14 cellular contexts compared by ENCODE assay signal in genomic region chr17:10121971-10122707, GRCh38.
DNase-seq lines count a peak whose midpoint lies in the region; ATAC-seq and TF ChIP-seq lines count a peak whose summit lies in the region.
"Had no signal": no experiment of that assay in that cellular context is flagged by ENCODE, and none has a peak within 500 bp of the region (broad histone marks: within the 10 kb centered on the region; RNA-seq: fewer than 3 reads in every experiment).

No MANE protein-coding gene starts in this region.

- peaks cover 26% of the 10 kb centered on the region for H3K9me1 ChIP-seq in IMR-90 (ENCODE audit: insufficient read depth, low read length)

- H4K91ac ChIP-seq in IMR-90 (ENCODE audit: insufficient read depth, low read depth, low read length): peak overlapping the region; percentile 69

- H3K4me1 ChIP-seq in BLaER1 (peaks cover 100% of the 10 kb centered on the region), IMR-90 (ENCODE audit: control insufficient read depth, insufficient read depth, low read length) (peaks cover 37% of the 10 kb centered on the region), spleen (peaks cover 40 to 86% (median 65%) of the 10 kb centered on the region in 6 donors)
- H3K4me1 ChIP-seq: SJCRH30 had no signal

- dilution Hi-C loops in IMR-90 (cut with HindIII; ENCODE audit: low sequenced_read_pairs, unreplicated experiment): no loop called here

- H3K4me3 ChIP-seq in BLaER1 (peak overlapping the region; percentile 49; the same call in 1 of the 2 replicates), IMR-90 (ENCODE audit: insufficient read depth, low read depth, low read length) (no peak overlapping the region), spleen (no peak overlapping the region)
- H3K4me3 ChIP-seq: GM23248, ovary, SJCRH30 had no signal

- peak overlapping the region; percentile 40 for H3K27ac Mint-ChIP-seq in activated naive CD8-positive, alpha-beta T cell treated with anti-CD3 and anti-CD28 coated beads, Interleukin-2, amount 10 ng/mL, durations not matched to agents 7 days and 5 days
- H3K27ac Mint-ChIP-seq in naive thymus-derived CD8-positive, alpha-beta T cell: peak overlapping the region in 8 of 10 donors; percentile 18 to 91 (median 77)
- H3K27ac Mint-ChIP-seq: activated T-helper 17 cell treated with anti-CD3 and anti-CD28 coated beads, Interleukin-2, amount 50 U/mL, for 72 hours had no signal

- no peaks in the 10 kb centered on the region for H3K9me3 Mint-ChIP-seq in activated naive CD8-positive, alpha-beta T cell treated with anti-CD3 and anti-CD28 coated beads, Interleukin-2, amount 10 ng/mL, durations not matched to agents 7 days and 5 days
- no peaks in the 10 kb centered on the region for H3K9me3 Mint-ChIP-seq in naive thymus-derived CD8-positive, alpha-beta T cell
- H3K9me3 Mint-ChIP-seq: activated T-helper 17 cell treated with anti-CD3 and anti-CD28 coated beads, Interleukin-2, amount 50 U/mL, for 72 hours had no signal

- H3K27me3 ChIP-seq in BLaER1: no peaks in the 10 kb centered on the region
- H3K27me3 ChIP-seq in IMR-90 (ENCODE audit: control insufficient read depth, insufficient read depth, low read length): no peaks in the 10 kb centered on the region
- H3K27me3 ChIP-seq in spleen (replicated peaks in 1 of 7): no peaks in the 10 kb centered on the region
- H3K27me3 ChIP-seq: ovary, SJCRH30 had no signal

- CTCF ChIA-PET in IMR-90 (lab: Yijun Ruan, JAX): no interaction called here

- H3K9me3 ChIP-seq in BLaER1: no peaks in the 10 kb centered on the region
- no peaks in the 10 kb centered on the region for H3K9me3 ChIP-seq in IMR-90 (ENCODE audit: control insufficient read depth, insufficient read depth, low read length)
- no peaks in the 10 kb centered on the region for H3K9me3 ChIP-seq in spleen
- H3K9me3 ChIP-seq: ovary, SJCRH30 had no signal

- H2AFZ ChIP-seq in IMR-90 (replicated peaks; ENCODE audit: low read length, poor library complexity): peak overlapping the region; percentile 27
- H2AFZ ChIP-seq: GM23248 had no signal

- peaks cover 37% of the 10 kb centered on the region for H3K4me1 Mint-ChIP-seq in activated naive CD8-positive, alpha-beta T cell treated with anti-CD3 and anti-CD28 coated beads, Interleukin-2, amount 10 ng/mL, durations not matched to agents 7 days and 5 days
- peaks cover 34 to 70% (median 61%) of the 10 kb centered on the region in 4 donors for H3K4me1 Mint-ChIP-seq in naive thymus-derived CD8-positive, alpha-beta T cell
- H3K4me1 Mint-ChIP-seq: activated T-helper 17 cell treated with anti-CD3 and anti-CD28 coated beads, Interleukin-2, amount 50 U/mL, for 72 hours had no signal

- BruUV-seq in IMR-90 (replicated peaks; lab: Mats Ljungman, UMichigan): no TSS peak

- peak overlapping the region; percentile 22 for H3K4me3 Mint-ChIP-seq in activated naive CD8-positive, alpha-beta T cell treated with anti-CD3 and anti-CD28 coated beads, Interleukin-2, amount 10 ng/mL, durations not matched to agents 7 days and 5 days
- H3K4me3 Mint-ChIP-seq in naive thymus-derived CD8-positive, alpha-beta T cell: peak overlapping the region in 9 of 10 donors; percentile 31 to 76 (median 54)
- H3K4me3 Mint-ChIP-seq: activated T-helper 17 cell treated with anti-CD3 and anti-CD28 coated beads, Interleukin-2, amount 50 U/mL, for 72 hours had no signal

- H2AK9ac ChIP-seq in IMR-90 (replicated peaks; ENCODE audit: low read depth, low read length, poor library complexity): no peak overlapping the region

- H2BK5ac ChIP-seq in IMR-90 (ENCODE audit: low read depth, low read length, poor library complexity, severe bottlenecking): no peak overlapping the region

- H2BK15ac ChIP-seq in IMR-90 (ENCODE audit: low read depth, low read length): no peak overlapping the region

- intact Hi-C loops in IMR-90 (cut with micrococcal nuclease): loop anchor here (10.0 kb wide), 1 partner anchor 493 kb away; no protein-coding TSS in a partner anchor
- intact Hi-C loops in spleen (cut with DNase I; ENCODE audit: low total_unique reads): no loop called here

- ATAC-seq in IMR-90 (ENCODE audit: low read depth): no peak
- no peak for ATAC-seq in activated naive CD8-positive, alpha-beta T cell treated with anti-CD3 and anti-CD28 coated beads, Interleukin-2, amount 10 ng/mL, durations not matched to agents 7 days and 5 days (ENCODE audit: low read depth)
- peak; percentile 55 to 60 for ATAC-seq in naive thymus-derived CD8-positive, alpha-beta T cell
- ATAC-seq in HG03159 (IDR thresholded peaks at IDR 0.05; ENCODE audit: unreplicated experiment): no peak
- no peak for ATAC-seq in HG02678 (IDR thresholded peaks at IDR 0.05; ENCODE audit: unreplicated experiment)
- ATAC-seq in GM21381 (IDR thresholded peaks at IDR 0.05; ENCODE audit: unreplicated experiment): no peak
- ATAC-seq: activated T-helper 17 cell treated with anti-CD3 and anti-CD28 coated beads, Interleukin-2, amount 50 U/mL, for 72 hours had no signal

- H3K27me3 Mint-ChIP-seq in activated naive CD8-positive, alpha-beta T cell treated with anti-CD3 and anti-CD28 coated beads, Interleukin-2, amount 10 ng/mL, durations not matched to agents 7 days and 5 days: peaks cover 8% of the 10 kb centered on the region
- no peaks in the 10 kb centered on the region for H3K27me3 Mint-ChIP-seq in naive thymus-derived CD8-positive, alpha-beta T cell

- H3K4ac ChIP-seq in IMR-90 (ENCODE audit: low read depth, low read length): peak overlapping the region; percentile 78

- DNase-seq in IMR-90 (peak; percentile 19), spleen (no peak)
- no peak for DNase-seq in activated naive CD8-positive, alpha-beta T cell treated with anti-CD3 and anti-CD28 coated beads, Interleukin-2, amount 10 ng/mL, durations not matched to agents 7 days and 5 days
- peak in 4 of 10 donors; percentile 12 to 38 (median 32) for DNase-seq in naive thymus-derived CD8-positive, alpha-beta T cell
- DNase-seq: AML-193, GM23248, NCI-H446 treated with DMSO at 0.1 percent for 48 hours, SJCRH30 had no signal

- WGBS in IMR-90 (ENCODE audit: extremely low coverage in 2 of 2, insufficient read length in 1 of 2), 2 experiments: 83% methylated on average over 2 of the region's 17 CpGs; no CpG with 5 or more reads in 1 of the 2 experiments
- WGBS in spleen, 5 donors: 49 to 57% (median 51%) methylated on average over 16 to 17 of the region's 17 CpGs

- H3K36me3 ChIP-seq in BLaER1: no peaks in the 10 kb centered on the region
- H3K36me3 ChIP-seq in IMR-90 (ENCODE audit: control insufficient read depth, insufficient read depth, low read length): no peaks in the 10 kb centered on the region
- H3K36me3 ChIP-seq in spleen: no peaks in the 10 kb centered on the region
- H3K36me3 ChIP-seq: ovary, SJCRH30 had no signal

- TF ChIP-seq CTCF in IMR-90 (conservative IDR thresholded peaks at IDR 0.05; ENCODE audit: low read depth, low read length) (no peak), spleen (IDR thresholded peaks at IDR 0.05 in 8 of 11, conservative IDR thresholded peaks at IDR 0.05 in 3 of 11) (no peak)

- TF ChIP-seq POLR2A in IMR-90 (IDR thresholded peaks at IDR 0.05; ENCODE audit: low read depth, low read length) (no peak), spleen (IDR thresholded peaks at IDR 0.05) (no peak)

- H3K79me1 ChIP-seq in IMR-90 (ENCODE audit: low read depth in 1 of 2, low read length in 2 of 2): peaks cover 0 to 12% of the 10 kb centered on the region in 2 experiments; a peak in 1 of 4 replicates

- H3K18ac ChIP-seq in IMR-90 (ENCODE audit: low read depth, low read length): no peak overlapping the region; the same call in 1 of the 2 replicates

- no peaks in the 10 kb centered on the region for H3K36me3 Mint-ChIP-seq in activated naive CD8-positive, alpha-beta T cell treated with anti-CD3 and anti-CD28 coated beads, Interleukin-2, amount 10 ng/mL, durations not matched to agents 7 days and 5 days
- H3K36me3 Mint-ChIP-seq in naive thymus-derived CD8-positive, alpha-beta T cell: no peaks in the 10 kb centered on the region

- peak overlapping the region; percentile 93 for H2AK5ac ChIP-seq in IMR-90 (ENCODE audit: low read depth, low read length)

- H4K5ac ChIP-seq in IMR-90 (ENCODE audit: low read depth, low read length): no peak overlapping the region

- no peak overlapping the region for H3K23ac ChIP-seq in IMR-90 (ENCODE audit: low read depth, low read length)

- no peak for TF ChIP-seq RAD21 in IMR-90 (IDR thresholded peaks at IDR 0.05; ENCODE audit: low read length)

- no peaks in the 10 kb centered on the region for H4K20me1 ChIP-seq in BLaER1
- no peaks in the 10 kb centered on the region for H4K20me1 ChIP-seq in IMR-90 (ENCODE audit: insufficient read depth, low read length)

- in situ Hi-C loops in IMR-90 (cut with MboI; ENCODE audit: low sequenced_read_pairs): no loop called here

- POLR2A ChIA-PET in IMR-90 (lab: Charles Lee; ENCODE audit: unreplicated experiment): no interaction called here
- POLR2A ChIA-PET in activated naive CD8-positive, alpha-beta T cell treated with anti-CD3 and anti-CD28 coated beads, Interleukin-2, amount 10 ng/mL, durations not matched to agents 7 days and 5 days (lab: Charles Lee): no interaction called here
- POLR2A ChIA-PET in naive thymus-derived CD8-positive, alpha-beta T cell (lab: Charles Lee): interaction anchor here (0.6 kb wide), 1 partner anchor 25 kb away, joined by 4 read pairs; no protein-coding TSS in a partner anchor

- H3K9ac ChIP-seq in BLaER1: peak overlapping the region; percentile 83
- no peak overlapping the region for H3K9ac ChIP-seq in IMR-90 (ENCODE audit: low read depth, low read length)
- H3K9ac ChIP-seq: GM23248 had no signal

- H3K27ac ChIP-seq in BLaER1 (peak overlapping the region; percentile 98), IMR-90 (ENCODE audit: insufficient read depth, low read length) (no peak overlapping the region), spleen (peak overlapping the region in 3 of 8 donors; percentile 14 to 31 (median 23))
- H3K27ac ChIP-seq: GM23248, ovary, SJCRH30 had no signal

- H2BK20ac ChIP-seq in IMR-90 (ENCODE audit: low read depth, low read length): peak overlapping the region; percentile 47

- H3K14ac ChIP-seq in IMR-90 (replicated peaks; ENCODE audit: low read depth, low read length): peak overlapping the region; percentile 55

- H2BK120ac ChIP-seq in IMR-90 (ENCODE audit: low read depth, low read length): peak overlapping the region; percentile 47

- H3K56ac ChIP-seq in IMR-90 (ENCODE audit: extremely low read depth, insufficient read depth, low read length): no peak overlapping the region

- H4K8ac ChIP-seq in IMR-90 (ENCODE audit: low read depth in 2 of 2, low read length in 2 of 2): peak overlapping the region in 1 of 2 experiments; percentile 58; a peak in 2 of 4 replicates

- H3K4me2 ChIP-seq in BLaER1 (peak overlapping the region; percentile 95), IMR-90 (ENCODE audit: low read depth, low read length) (no peak overlapping the region)

TF ChIP-seq in IMR-90, 13 proteins besides CTCF, POLR2A, EP300 and RAD21 (continues in another document):
- no peak for TF ChIP-seq MXI1 (IDR thresholded peaks at IDR 0.05; ENCODE audit: borderline replicate concordance, low read depth, low read length)
- no peak for TF ChIP-seq RCOR1 (IDR thresholded peaks at IDR 0.05; ENCODE audit: insufficient replicate concordance, low read length)
- TF ChIP-seq MAFK (IDR thresholded peaks at IDR 0.05; ENCODE audit: low read depth, low read length): no peak
- no peak for TF ChIP-seq RFX5 (IDR thresholded peaks at IDR 0.05; ENCODE audit: low read depth, low read length)

Comparison
In these comparisons a context has a peak if more than half of its experiments do, and no peak if none do; other contexts are left out.
1. ATAC-seq: peak in naive thymus-derived CD8-positive, alpha-beta T cell (2 of 2); none in IMR-90 (single experiment), activated naive CD8-positive, alpha-beta T cell treated with anti-CD3 and anti-CD28 coated beads, Interleukin-2, amount 10 ng/mL, durations not matched to agents 7 days and 5 days (single experiment), HG03159 (single experiment), HG02678 (single experiment) and GM21381 (single experiment).